Comparison of ENCODE assay signal across 1 cellular context in the genomic region with DNA sequence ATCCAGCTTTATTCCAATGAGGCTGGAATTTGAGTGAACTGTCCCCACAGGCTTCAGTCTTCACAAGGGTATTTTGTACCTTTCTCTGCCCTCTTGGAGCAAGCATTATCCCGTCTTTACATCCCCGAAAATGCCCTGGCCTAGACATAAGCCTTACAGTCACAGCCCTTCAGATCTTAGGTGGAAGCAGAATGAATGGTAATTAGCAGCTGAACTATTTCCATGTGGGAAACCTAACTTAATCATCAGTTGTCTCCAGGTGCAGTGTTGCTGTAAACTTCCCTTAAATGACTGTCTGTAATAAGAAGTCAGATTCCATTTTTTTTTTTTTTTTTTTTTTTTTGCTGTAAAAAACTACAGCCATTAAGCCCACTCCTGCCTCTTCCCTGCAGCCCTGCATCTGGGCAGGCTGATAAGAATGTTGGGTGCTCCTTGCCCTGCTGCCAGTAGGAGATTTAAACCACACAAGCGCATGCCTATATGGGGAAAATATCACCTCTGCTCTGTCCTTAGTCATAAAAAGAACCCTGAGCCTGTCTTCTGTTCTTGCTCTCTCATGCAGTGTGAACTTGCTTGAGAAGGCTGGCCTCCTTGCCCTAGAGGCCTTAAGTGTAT.
TF ChIP-seq lines count a peak whose summit lies in the region.

No MANE protein-coding gene starts in this region.

TF ChIP-seq in GM23338, 12 proteins besides CTCF, POLR2A, EP300 and RAD21 (continued from another document):
- TF ChIP-seq, protein P1, sequence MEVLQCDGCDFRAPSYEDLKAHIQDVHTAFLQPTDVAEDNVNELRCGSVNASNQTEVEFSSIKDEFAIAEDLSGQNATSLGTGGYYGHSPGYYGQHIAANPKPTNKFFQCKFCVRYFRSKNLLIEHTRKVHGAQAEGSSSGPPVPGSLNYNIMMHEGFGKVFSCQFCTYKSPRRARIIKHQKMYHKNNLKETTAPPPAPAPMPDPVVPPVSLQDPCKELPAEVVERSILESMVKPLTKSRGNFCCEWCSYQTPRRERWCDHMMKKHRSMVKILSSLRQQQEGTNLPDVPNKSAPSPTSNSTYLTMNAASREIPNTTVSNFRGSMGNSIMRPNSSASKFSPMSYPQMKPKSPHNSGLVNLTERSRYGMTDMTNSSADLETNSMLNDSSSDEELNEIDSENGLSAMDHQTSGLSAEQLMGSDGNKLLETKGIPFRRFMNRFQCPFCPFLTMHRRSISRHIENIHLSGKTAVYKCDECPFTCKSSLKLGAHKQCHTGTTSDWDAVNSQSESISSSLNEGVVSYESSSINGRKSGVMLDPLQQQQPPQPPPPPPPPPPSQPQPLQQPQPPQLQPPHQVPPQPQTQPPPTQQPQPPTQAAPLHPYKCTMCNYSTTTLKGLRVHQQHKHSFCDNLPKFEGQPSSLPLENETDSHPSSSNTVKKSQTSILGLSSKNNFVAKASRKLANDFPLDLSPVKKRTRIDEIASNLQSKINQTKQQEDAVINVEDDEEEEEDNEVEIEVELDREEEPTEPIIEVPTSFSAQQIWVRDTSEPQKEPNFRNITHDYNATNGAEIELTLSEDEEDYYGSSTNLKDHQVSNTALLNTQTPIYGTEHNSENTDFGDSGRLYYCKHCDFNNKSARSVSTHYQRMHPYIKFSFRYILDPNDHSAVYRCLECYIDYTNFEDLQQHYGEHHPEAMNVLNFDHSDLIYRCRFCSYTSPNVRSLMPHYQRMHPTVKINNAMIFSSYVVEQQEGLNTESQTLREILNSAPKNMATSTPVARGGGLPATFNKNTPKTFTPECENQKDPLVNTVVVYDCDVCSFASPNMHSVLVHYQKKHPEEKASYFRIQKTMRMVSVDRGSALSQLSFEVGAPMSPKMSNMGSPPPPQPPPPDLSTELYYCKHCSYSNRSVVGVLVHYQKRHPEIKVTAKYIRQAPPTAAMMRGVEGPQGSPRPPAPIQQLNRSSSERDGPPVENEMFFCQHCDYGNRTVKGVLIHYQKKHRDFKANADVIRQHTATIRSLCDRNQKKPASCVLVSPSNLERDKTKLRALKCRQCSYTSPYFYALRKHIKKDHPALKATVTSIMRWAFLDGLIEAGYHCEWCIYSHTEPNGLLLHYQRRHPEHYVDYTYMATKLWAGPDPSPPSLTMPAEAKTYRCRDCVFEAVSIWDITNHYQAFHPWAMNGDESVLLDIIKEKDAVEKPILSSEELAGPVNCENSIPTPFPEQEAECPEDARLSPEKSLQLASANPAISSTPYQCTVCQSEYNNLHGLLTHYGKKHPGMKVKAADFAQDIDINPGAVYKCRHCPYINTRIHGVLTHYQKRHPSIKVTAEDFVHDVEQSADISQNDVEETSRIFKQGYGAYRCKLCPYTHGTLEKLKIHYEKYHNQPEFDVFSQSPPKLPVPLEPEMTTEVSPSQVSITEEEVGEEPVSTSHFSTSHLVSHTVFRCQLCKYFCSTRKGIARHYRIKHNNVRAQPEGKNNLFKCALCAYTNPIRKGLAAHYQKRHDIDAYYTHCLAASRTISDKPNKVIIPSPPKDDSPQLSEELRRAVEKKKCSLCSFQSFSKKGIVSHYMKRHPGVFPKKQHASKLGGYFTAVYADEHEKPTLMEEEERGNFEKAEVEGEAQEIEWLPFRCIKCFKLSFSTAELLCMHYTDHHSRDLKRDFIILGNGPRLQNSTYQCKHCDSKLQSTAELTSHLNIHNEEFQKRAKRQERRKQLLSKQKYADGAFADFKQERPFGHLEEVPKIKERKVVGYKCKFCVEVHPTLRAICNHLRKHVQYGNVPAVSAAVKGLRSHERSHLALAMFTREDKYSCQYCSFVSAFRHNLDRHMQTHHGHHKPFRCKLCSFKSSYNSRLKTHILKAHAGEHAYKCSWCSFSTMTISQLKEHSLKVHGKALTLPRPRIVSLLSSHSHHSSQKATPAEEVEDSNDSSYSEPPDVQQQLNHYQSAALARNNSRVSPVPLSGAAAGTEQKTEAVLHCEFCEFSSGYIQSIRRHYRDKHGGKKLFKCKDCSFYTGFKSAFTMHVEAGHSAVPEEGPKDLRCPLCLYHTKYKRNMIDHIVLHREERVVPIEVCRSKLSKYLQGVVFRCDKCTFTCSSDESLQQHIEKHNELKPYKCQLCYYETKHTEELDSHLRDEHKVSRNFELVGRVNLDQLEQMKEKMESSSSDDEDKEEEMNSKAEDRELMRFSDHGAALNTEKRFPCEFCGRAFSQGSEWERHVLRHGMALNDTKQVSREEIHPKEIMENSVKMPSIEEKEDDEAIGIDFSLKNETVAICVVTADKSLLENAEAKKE (CRISPR knock-in tag; IDR thresholded peaks at IDR 0.05), result no peak
- TF ChIP-seq NANOG (IDR thresholded peaks at IDR 0.05; ENCODE audit: borderline replicate concordance) (no peak), ZNF331 (CRISPR knock-in tag; IDR thresholded peaks at IDR 0.05; ENCODE audit: low read depth) (no peak), ZNF114 (CRISPR knock-in tag; IDR thresholded peaks at IDR 0.05) (no peak), JUNB (IDR thresholded peaks at IDR 0.05; ENCODE audit: unreplicated experiment) (no peak), EZH2 (IDR thresholded peaks at IDR 0.05; ENCODE audit: low read depth, unreplicated experiment) (no peak), EZH2phosphoT487 (IDR thresholded peaks at IDR 0.05; ENCODE audit: unreplicated experiment) (no peak), STAT1 (IDR thresholded peaks at IDR 0.05; ENCODE audit: unreplicated experiment) (no peak), POLR2AphosphoS5 (IDR thresholded peaks at IDR 0.05; ENCODE audit: low read depth) (no peak), CREB1 (CRISPR knock-in tag; IDR thresholded peaks at IDR 0.05; ENCODE audit: low read depth) (no peak)
- TF ChIP-seq, protein P2, sequence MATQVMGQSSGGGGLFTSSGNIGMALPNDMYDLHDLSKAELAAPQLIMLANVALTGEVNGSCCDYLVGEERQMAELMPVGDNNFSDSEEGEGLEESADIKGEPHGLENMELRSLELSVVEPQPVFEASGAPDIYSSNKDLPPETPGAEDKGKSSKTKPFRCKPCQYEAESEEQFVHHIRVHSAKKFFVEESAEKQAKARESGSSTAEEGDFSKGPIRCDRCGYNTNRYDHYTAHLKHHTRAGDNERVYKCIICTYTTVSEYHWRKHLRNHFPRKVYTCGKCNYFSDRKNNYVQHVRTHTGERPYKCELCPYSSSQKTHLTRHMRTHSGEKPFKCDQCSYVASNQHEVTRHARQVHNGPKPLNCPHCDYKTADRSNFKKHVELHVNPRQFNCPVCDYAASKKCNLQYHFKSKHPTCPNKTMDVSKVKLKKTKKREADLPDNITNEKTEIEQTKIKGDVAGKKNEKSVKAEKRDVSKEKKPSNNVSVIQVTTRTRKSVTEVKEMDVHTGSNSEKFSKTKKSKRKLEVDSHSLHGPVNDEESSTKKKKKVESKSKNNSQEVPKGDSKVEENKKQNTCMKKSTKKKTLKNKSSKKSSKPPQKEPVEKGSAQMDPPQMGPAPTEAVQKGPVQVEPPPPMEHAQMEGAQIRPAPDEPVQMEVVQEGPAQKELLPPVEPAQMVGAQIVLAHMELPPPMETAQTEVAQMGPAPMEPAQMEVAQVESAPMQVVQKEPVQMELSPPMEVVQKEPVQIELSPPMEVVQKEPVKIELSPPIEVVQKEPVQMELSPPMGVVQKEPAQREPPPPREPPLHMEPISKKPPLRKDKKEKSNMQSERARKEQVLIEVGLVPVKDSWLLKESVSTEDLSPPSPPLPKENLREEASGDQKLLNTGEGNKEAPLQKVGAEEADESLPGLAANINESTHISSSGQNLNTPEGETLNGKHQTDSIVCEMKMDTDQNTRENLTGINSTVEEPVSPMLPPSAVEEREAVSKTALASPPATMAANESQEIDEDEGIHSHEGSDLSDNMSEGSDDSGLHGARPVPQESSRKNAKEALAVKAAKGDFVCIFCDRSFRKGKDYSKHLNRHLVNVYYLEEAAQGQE (IDR thresholded peaks at IDR 0.05; ENCODE audit: unreplicated experiment), result no peak
TF ChIP-seq in GM23338: peak in this region for 0.
